In genomic region chr12:43842259-43842658, GRCh38 we compare ENCODE assay signal across 23 cellular contexts.
"Had no signal": no experiment of that assay in that cellular context is flagged by ENCODE, and none has a peak within 500 bp of the region (broad histone marks: within the 10 kb centered on the region; RNA-seq: fewer than 3 reads in every experiment).

No MANE protein-coding gene starts in this region.

- H3K4me1 ChIP-seq: SJCRH30 had no signal

- H3K4me3 ChIP-seq: SJCRH30 had no signal

- H3K27ac ChIP-seq: RWPE1, SJCRH30 had no signal

- DNase-seq: Karpas-422, KG1, MV-4-11, NCI-H1048, NCI-H1105, NCI-H1417, NCI-H1436 treated with DMSO at 0.1 percent for 48 hours, NCI-H1694, NCI-H187 treated with DMSO at 0.1 percent for 48 hours, NCI-H2029 treated with DMSO at 0.1 percent for 48 hours, NCI-H2171 treated with DMSO at 0.1 percent for 48 hours, NCI-H345, NCI-H446 treated with DMSO at 0.1 percent for 48 hours, NCI-H510A treated with DMSO at 0.1 percent for 48 hours, NCI-H526, NCI-H82, SHP77 treated with DMSO at 0.1 percent for 48 hours, SJCRH30, T-helper 1 cell had no signal

- H3K9me3 ChIP-seq: SJCRH30 had no signal

- ATAC-seq: HepG2, Panc1, SK-N-SH treated with all-trans-retinoic acid at 6 μM for 48 hours had no signal
